1 cellular context compared by ENCODE assay signal in genomic region chr16:28823719-28824547, GRCh38.
TF ChIP-seq lines count a peak whose summit lies in the region.

No MANE protein-coding gene starts in this region.

TF ChIP-seq in GM23338, 12 proteins besides CTCF, POLR2A, EP300 and RAD21:
- TF ChIP-seq REST (IDR thresholded peaks at IDR 0.05; ENCODE audit: unreplicated experiment) (no peak), ETS1 (IDR thresholded peaks at IDR 0.05) (0 out of 2 replicates have a peak, but pooled peaks have one; percentile 2), NANOG (IDR thresholded peaks at IDR 0.05; ENCODE audit: borderline replicate concordance) (no peak), POLR2AphosphoS5 (IDR thresholded peaks at IDR 0.05; ENCODE audit: low read depth) (peak; percentile 62), CREB1 (CRISPR knock-in tag; IDR thresholded peaks at IDR 0.05; ENCODE audit: low read depth) (peak; percentile 47; the same call in 1 of the 2 replicates)
